8 cellular contexts compared by ENCODE assay signal in the genomic region with DNA sequence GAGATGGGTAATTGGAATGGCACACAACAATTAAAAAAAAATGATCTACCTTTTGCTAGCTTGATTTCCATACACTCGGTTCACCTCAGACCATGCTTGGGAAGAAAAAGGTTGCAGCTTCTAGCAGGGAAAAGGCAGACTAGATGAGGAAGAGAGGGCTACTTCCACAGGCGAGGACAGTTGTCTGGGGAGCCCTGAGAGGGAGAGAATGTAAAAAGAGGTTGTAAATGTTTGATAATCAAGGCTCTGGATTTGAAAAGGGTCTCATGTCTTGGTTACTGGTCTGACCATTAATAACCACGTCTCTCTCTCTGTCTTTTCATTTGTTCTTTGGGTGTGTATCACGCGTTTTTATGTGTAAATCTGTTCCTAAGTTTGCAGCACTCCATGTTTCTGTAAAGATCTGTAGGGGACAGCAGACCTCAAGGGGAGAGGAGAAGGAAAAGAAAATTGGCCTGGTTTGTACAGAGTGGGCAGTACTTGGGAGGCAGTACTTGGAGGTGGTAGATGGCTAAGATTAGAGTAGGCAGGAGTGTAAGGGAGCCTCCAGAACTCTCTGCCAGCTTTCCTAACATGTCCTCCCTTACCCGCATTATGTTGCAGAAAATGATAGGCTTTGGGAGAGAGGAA. TPM values are rescaled to one million over a fixed set of nuclear protein-coding genes. Genes with fewer than 3 reads are reported as not detected.
DNase-seq lines count a peak whose midpoint lies in the region; ATAC-seq and TF ChIP-seq lines count a peak whose summit lies in the region.

No MANE protein-coding gene starts in this region.

- no peaks in the 10 kb centered on the region for H3K27me3 ChIP-seq in CD4-positive, alpha-beta memory T cell (ENCODE audit: insufficient read depth, low read length)

- no peaks in the 10 kb centered on the region for H3K36me3 ChIP-seq in CD4-positive, alpha-beta memory T cell (ENCODE audit: insufficient read depth, low read length)

- H3K4me3 Mint-ChIP-seq in CD4-positive, alpha-beta memory T cell = peak overlapping the region; percentile 95 to 99 (median 97)
- peak overlapping the region; percentile 77 for H3K4me3 Mint-ChIP-seq in MCF 10A (ENCODE audit: unreplicated experiment)

- peak overlapping the region; percentile 61 to 78 for H3K4me3 ChIP-seq in CD4-positive, alpha-beta memory T cell (ENCODE audit: low read length in 2 of 2)

- H3K4me1 ChIP-seq in CD4-positive, alpha-beta memory T cell (ENCODE audit: insufficient read depth, low read length) = peaks cover 20% of the 10 kb centered on the region

- CTCF ChIA-PET in CD4-positive, alpha-beta memory T cell (lab: Charles Lee; ENCODE audit: partially characterized antibody) = interaction anchor here (0.9 kb wide), 1 partner anchor 58 kb away, joined by 3 read pairs; no protein-coding TSS in a partner anchor
- CTCF ChIA-PET in MCF 10A (lab: Yijun Ruan, JAX) = interaction anchor here (0.7 to 1.0 kb wide), 2 partner anchors 218 to 236 kb away, joined by 3 to 4 read pairs; no protein-coding TSS in a partner anchor

- no peaks in the 10 kb centered on the region for H3K27me3 Mint-ChIP-seq in CD4-positive, alpha-beta memory T cell
- peaks cover 7% of the 10 kb centered on the region for H3K27me3 Mint-ChIP-seq in MCF 10A (ENCODE audit: insufficient read depth, unreplicated experiment)

- DNase-seq in CD4-positive, alpha-beta memory T cell = no peak
- peak; percentile 49 for DNase-seq in LHCN-M2 (ENCODE audit: low read depth)
- peak; percentile 11 for DNase-seq in MCF 10A (ENCODE audit: unreplicated experiment)
- DNase-seq in left kidney (ENCODE audit: low read depth, low spot score) = peak; percentile 41
- DNase-seq in substantia nigra (lab: John Stamatoyannopoulos, UW) = no peak
- DNase-seq in activated effector memory CD4-positive, alpha-beta T cell treated with anti-CD3 and anti-CD28 coated beads, Interleukin-2, amount 50 U/mL, for 16 hours = no peak
- DNase-seq in stimulated activated CD4-positive, alpha-beta T cell treated with anti-CD3 and anti-CD28 coated beads, Interleukin-1b, Interleukin-23, amount 100 ng/mL, for 48 hours = no peak

- peak overlapping the region; percentile 95 to 99 (median 98) for H3K27ac Mint-ChIP-seq in CD4-positive, alpha-beta memory T cell
- peak overlapping the region; percentile 90 for H3K27ac Mint-ChIP-seq in MCF 10A (ENCODE audit: low read depth, unreplicated experiment)

- H3K9me3 Mint-ChIP-seq in CD4-positive, alpha-beta memory T cell = no peaks in the 10 kb centered on the region
- H3K9me3 Mint-ChIP-seq in MCF 10A (ENCODE audit: unreplicated experiment) = no peaks in the 10 kb centered on the region

- TF ChIP-seq CTCF in MCF 10A (IDR thresholded peaks at IDR 0.05; ENCODE audit: unreplicated experiment) = no peak

- POLR2A ChIA-PET in CD4-positive, alpha-beta memory T cell (lab: Charles Lee; ENCODE audit: partially characterized antibody) = interaction anchor here (1.0 to 1.8 kb wide), 5 partner anchors 52 to 669 kb away, joined by 3 to 17 read pairs (median 8); partner anchors contain the start of genes GPRASP1 and ZMAT1
- POLR2A ChIA-PET in MCF 10A (lab: Yijun Ruan, JAX) = interaction anchor here (0.7 to 2.7 kb wide), 10 partner anchors 10 to 207 kb away, joined by 3 to 9 read pairs (median 4); partner anchors contain the start of genes GPRASP2 and GPRASP3

- no peaks in the 10 kb centered on the region for H3K9me3 ChIP-seq in CD4-positive, alpha-beta memory T cell (ENCODE audit: control insufficient read depth in 1 of 2, low read length in 2 of 2)

- no TSS peak for BruUV-seq in MCF 10A (replicated peaks; lab: Mats Ljungman, UMichigan)

- peaks cover 7 to 24% of the 10 kb centered on the region in 2 donors for H3K36me3 Mint-ChIP-seq in CD4-positive, alpha-beta memory T cell
- peaks cover 6% of the 10 kb centered on the region for H3K36me3 Mint-ChIP-seq in MCF 10A (ENCODE audit: insufficient read depth, unreplicated experiment)

- H3K4me1 Mint-ChIP-seq in CD4-positive, alpha-beta memory T cell = peaks cover 21 to 61% (median 35%) of the 10 kb centered on the region in 4 donors
- H3K4me1 Mint-ChIP-seq in MCF 10A (ENCODE audit: insufficient read depth, unreplicated experiment) = no peaks in the 10 kb centered on the region

- intact Hi-C loops in CD4-positive, alpha-beta memory T cell (cut with micrococcal nuclease) = loop anchor here (1.0 to 5.0 kb wide), 4 partner anchors 51 to 112 kb away; partner anchors contain the start of genes GPRASP1, GPRASP2 and TMSB15A
- intact Hi-C loops in MCF 10A (cut with micrococcal nuclease) = loop anchor here (5.0 kb wide), 1 partner anchor 167 kb away; no protein-coding TSS in a partner anchor

- peak overlapping the region; percentile 67 for H3K27ac ChIP-seq in CD4-positive, alpha-beta memory T cell (ENCODE audit: low read depth, low read length)
- peak overlapping the region; percentile 67 for H3K27ac ChIP-seq in substantia nigra (ENCODE audit: low read depth, low read length, poor library complexity, severe bottlenecking)

- peak; percentile 7 for ATAC-seq in GM21515 (IDR thresholded peaks at IDR 0.05; ENCODE audit: unreplicated experiment)

RNA-seq across cellular contexts. Expression of gene ARMCX5, which starts 0.8 kb away (rescaled TPM):
- 10 to 100 TPM; 10.1 to 12.2 TPM for total RNA-seq in CD4-positive, alpha-beta memory T cell
- polyA plus RNA-seq in CD4-positive, alpha-beta memory T cell = 10 to 100 TPM; 10.3 to 11.6 TPM
- total RNA-seq in LHCN-M2 (2014; rRNA removed) (13.4 and 20.0 TPM in 2 replicates), MCF 10A (2022) (15.2 and 16.3 TPM in 2 replicates)
- 4.6 TPM for polyA plus RNA-seq in LHCN-M2 (2012)

RNA-seq across cellular contexts. Expression of gene GPRASP1, which starts 51.2 kb away (rescaled TPM):
- 10 to 100 TPM; 51.4 to 51.7 TPM for total RNA-seq in CD4-positive, alpha-beta memory T cell
- 1 to 10 TPM; 1.9 to 9.2 TPM for polyA plus RNA-seq in CD4-positive, alpha-beta memory T cell
- 1.5 and 2.0 TPM in 2 replicates for total RNA-seq in LHCN-M2 (2014; rRNA removed)
- polyA plus RNA-seq in LHCN-M2 (2012) = 1.1 TPM
- total RNA-seq in MCF 10A (2022) = 1.2 and 2.0 TPM in 2 replicates

Comparison
In these comparisons a context has a peak if more than half of its experiments do, and no peak if none do; other contexts are left out.
1. DNase-seq: peak in LHCN-M2 (single experiment), MCF 10A (single experiment) and left kidney (single experiment); none in CD4-positive, alpha-beta memory T cell (0 of 5), substantia nigra (0 of 49), activated effector memory CD4-positive, alpha-beta T cell treated with anti-CD3 and anti-CD28 coated beads, Interleukin-2, amount 50 U/mL, for 16 hours (single experiment) and stimulated activated CD4-positive, alpha-beta T cell treated with anti-CD3 and anti-CD28 coated beads, Interleukin-1b, Interleukin-23, amount 100 ng/mL, for 48 hours (single experiment).
2. RNA of gene GPRASP1, which starts 51.2 kb away (total RNA-seq): 51.4 to 51.7 TPM in CD4-positive, alpha-beta memory T cell; 1.5 to 2.0 TPM in LHCN-M2 and 1.2 to 2.0 TPM in MCF 10A; every median in the first group is over 10 times any median in the second.